21 cellular contexts compared by ENCODE assay signal in the genomic region with DNA sequence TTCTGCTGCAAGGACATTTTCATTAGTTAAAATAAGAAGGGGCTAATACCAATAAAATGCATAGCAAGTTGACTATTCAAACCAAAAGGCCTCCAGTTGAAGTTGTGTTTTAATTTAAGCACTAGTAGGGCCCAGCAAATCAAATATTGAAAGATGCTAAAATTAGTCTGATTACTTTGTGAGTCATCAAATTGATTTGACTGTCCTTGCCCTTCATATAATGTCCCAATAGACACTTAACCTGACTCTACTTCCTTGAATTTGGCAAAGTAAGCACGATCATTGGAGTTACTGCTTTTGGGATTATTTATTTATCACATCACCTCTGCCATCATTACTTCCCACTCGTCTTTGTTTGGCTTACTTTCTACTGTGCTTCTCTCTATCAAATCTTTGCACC.
"Had no signal": no experiment of that assay in that cellular context is flagged by ENCODE, and none has a peak within 500 bp of the region (broad histone marks: within the 10 kb centered on the region; RNA-seq: fewer than 3 reads in every experiment).

No MANE protein-coding gene starts in this region.

- DNase-seq: dermis blood vessel endothelial cell; effector memory CD8-positive, alpha-beta T cell; erythroblast; head of caudate nucleus; left ventricle myocardium superior; lower lobe of right lung; naive thymus-derived CD8-positive, alpha-beta T cell; nephron progenitor cell; nucleus accumbens; posterior cingulate gyrus; psoas muscle; right cardiac atrium; spleen; stimulated activated CD4-positive, alpha-beta T cell treated with anti-CD3 and anti-CD28 coated beads, Interleukin-2, amount 100 ng/mL, for 48 hours; stimulated activated naive B cell treated with anti-CD40 and anti-IgM and Interleukin-4, amounts not matched to agents 10 μg/mL and 1 μg/mL and 100 μg/mL, for 72 hours; transverse colon; upper lobe of right lung; uterus had no signal

- H3K27ac ChIP-seq: coronary artery, lower lobe of right lung, psoas muscle, skin epidermis, spleen, thoracic aorta, transverse colon, upper lobe of right lung, uterus had no signal

- H3K4me1 ChIP-seq: lower lobe of right lung, psoas muscle, spleen, transverse colon, upper lobe of right lung, uterus had no signal

- H3K36me3 ChIP-seq: lower lobe of right lung, spleen, thoracic aorta, transverse colon, upper lobe of right lung, uterus had no signal

- H3K27me3 ChIP-seq: spleen, transverse colon, upper lobe of right lung, uterus had no signal

- H3K9me3 ChIP-seq: lower lobe of right lung, psoas muscle, spleen, thoracic aorta, transverse colon, upper lobe of right lung, uterus had no signal

- H3K4me3 ChIP-seq: coronary artery, lower lobe of right lung, psoas muscle, skin epidermis, spleen, thoracic aorta, transverse colon, upper lobe of right lung, uterus had no signal
